15 cellular contexts compared by ENCODE assay signal in genomic region chr1:203768158-203768725, GRCh38. TPM values are rescaled to one million over a fixed set of nuclear protein-coding genes. Genes with fewer than 3 reads are reported as not detected.
DNase-seq lines count a peak whose midpoint lies in the region; ATAC-seq and TF ChIP-seq lines count a peak whose summit lies in the region.
"Had no signal": no experiment of that assay in that cellular context is flagged by ENCODE, and none has a peak within 500 bp of the region (broad histone marks: within the 10 kb centered on the region; RNA-seq: fewer than 3 reads in every experiment).

No MANE protein-coding gene starts in this region.

- H3K4me2 ChIP-seq in MM.1S (ENCODE audit: low read depth, low read length) (peak overlapping the region; percentile 14; the same call in 1 of the 2 replicates), mammary epithelial cell (ENCODE audit: insufficient read depth, low read depth, low read length) (no peak overlapping the region)

- H2AFZ ChIP-seq in MM.1S (ENCODE audit: low read length) (no peak overlapping the region), mammary epithelial cell (ENCODE audit: low read depth, low read length) (peak overlapping the region; percentile 36)

- no peaks in the 10 kb centered on the region for H3K27me3 ChIP-seq in CD8-positive, alpha-beta T cell (ENCODE audit: insufficient read depth, low read length)
- no peaks in the 10 kb centered on the region for H3K27me3 ChIP-seq in MM.1S (replicated peaks; ENCODE audit: insufficient read depth, low read length)
- no peaks in the 10 kb centered on the region for H3K27me3 ChIP-seq in mammary epithelial cell (ENCODE audit: insufficient read depth, low read length)
- H3K27me3 ChIP-seq: right atrium auricular region, testis had no signal

- TF ChIP-seq CTCF in CD8-positive, alpha-beta T cell (IDR thresholded peaks at IDR 0.05), result no peak
- no peak for TF ChIP-seq CTCF in MM.1S (IDR thresholded peaks at IDR 0.05; ENCODE audit: low read length)
- no peak for TF ChIP-seq CTCF in mammary epithelial cell (conservative IDR thresholded peaks at IDR 0.05 in 1 of 2, IDR thresholded peaks at IDR 0.05 in 1 of 2; ENCODE audit: extremely low read depth in 1 of 2, insufficient read depth in 1 of 2, low read depth in 1 of 2, low read length in 2 of 2)
- TF ChIP-seq CTCF in natural killer cell (IDR thresholded peaks at IDR 0.05), result no peak

- intact Hi-C loops in CD8-positive, alpha-beta T cell (cut with DNase I, micrococcal nuclease), result loop anchor here (5.0 to 10.0 kb wide), 6 partner anchors 36 to 441 kb away; partner anchors contain the start of gene ATP2B4 (in 1 of the 2)
- intact Hi-C loops in mammary epithelial cell (cut with micrococcal nuclease) (loop anchor here (2.0 to 10.0 kb wide), 3 partner anchors 27 to 963 kb away; partner anchors contain the start of genes ATP2B4, KDM5B, ZBED6 and ZC3H11A), natural killer cell (cut with micrococcal nuclease) (loop anchor here (5.0 to 10.0 kb wide), 2 partner anchors 113 to 481 kb away; no protein-coding TSS in a partner anchor)

- H3K79me2 ChIP-seq in MM.1S (ENCODE audit: low read length) (peaks cover 62% of the 10 kb centered on the region), mammary epithelial cell (ENCODE audit: insufficient read depth, low read length) (no peaks in the 10 kb centered on the region)

- peaks cover 51% of the 10 kb centered on the region for H3K36me3 Mint-ChIP-seq in CD8-positive, alpha-beta T cell
- H3K36me3 Mint-ChIP-seq in natural killer cell, result no peaks in the 10 kb centered on the region

- H3K9me3 ChIP-seq in CD8-positive, alpha-beta T cell (ENCODE audit: low read length), result no peaks in the 10 kb centered on the region
- H3K9me3 ChIP-seq in MM.1S (replicated peaks; ENCODE audit: insufficient read depth, low read length) (no peaks in the 10 kb centered on the region), mammary epithelial cell (replicated peaks; ENCODE audit: insufficient read depth, low read length) (no peaks in the 10 kb centered on the region)
- H3K9me3 ChIP-seq: right atrium auricular region, testis had no signal

- in situ Hi-C loops in mammary epithelial cell (cut with MboI; ENCODE audit: low sequenced_read_pairs in 2 of 2), result no loop called here

- H3K9me2 ChIP-seq in MM.1S (replicated peaks; ENCODE audit: insufficient read depth, low read length), result no peaks in the 10 kb centered on the region

- BruUV-seq in mammary epithelial cell (replicated peaks; lab: Mats Ljungman, UMichigan), result no TSS peak

- H3F3A ChIP-seq in MM.1S (ENCODE audit: insufficient read depth, low read length), result peaks cover 29% of the 10 kb centered on the region

- no peak overlapping the region for H3K4me3 ChIP-seq in CD8-positive, alpha-beta T cell (ENCODE audit: low read depth, low read length)
- H3K4me3 ChIP-seq in MM.1S (ENCODE audit: low read length), result no peak overlapping the region
- no peak overlapping the region for H3K4me3 ChIP-seq in mammary epithelial cell (replicated peaks in 1 of 3; ENCODE audit: insufficient read depth in 1 of 3, low read depth in 2 of 3, low read length in 3 of 3)
- H3K4me3 ChIP-seq: right atrium auricular region, testis had no signal

- dilution Hi-C loops in mammary epithelial cell (cut with HindIII; ENCODE audit: low sequenced_read_pairs), result no loop called here

- CTCF ChIA-PET in CD8-positive, alpha-beta T cell (lab: Charles Lee), result no interaction called here
- CTCF ChIA-PET in mammary epithelial cell (lab: Charles Lee; ENCODE audit: low non-redundant PET), result no interaction called here

- H3K4me1 ChIP-seq in CD8-positive, alpha-beta T cell (ENCODE audit: insufficient read depth, low read length), result peaks cover 36% of the 10 kb centered on the region
- H3K4me1 ChIP-seq in MM.1S (ENCODE audit: low read length) (peaks cover 22% of the 10 kb centered on the region), mammary epithelial cell (ENCODE audit: insufficient read depth, low read length) (peaks cover 16% of the 10 kb centered on the region)
- H3K4me1 ChIP-seq: testis had no signal

- H3K36me3 ChIP-seq in CD8-positive, alpha-beta T cell (ENCODE audit: insufficient read depth, low read length), result peaks cover 8% of the 10 kb centered on the region
- H3K36me3 ChIP-seq in MM.1S (replicated peaks; ENCODE audit: insufficient read depth, low read length) (peaks cover 18% of the 10 kb centered on the region), mammary epithelial cell (ENCODE audit: insufficient read depth, low read length) (no peaks in the 10 kb centered on the region)
- H3K36me3 ChIP-seq: right atrium auricular region had no signal

- peaks cover 61% of the 10 kb centered on the region for H3K4me1 Mint-ChIP-seq in CD8-positive, alpha-beta T cell (ENCODE audit: low read depth)
- H3K4me1 Mint-ChIP-seq in natural killer cell, result peaks cover 61 to 63% of the 10 kb centered on the region in 2 donors

- no peaks in the 10 kb centered on the region for H3K9me3 Mint-ChIP-seq in CD8-positive, alpha-beta T cell
- no peaks in the 10 kb centered on the region for H3K9me3 Mint-ChIP-seq in natural killer cell

- H3K27ac Mint-ChIP-seq in CD8-positive, alpha-beta T cell, result peak overlapping the region; percentile 90
- H3K27ac Mint-ChIP-seq in natural killer cell, result peak overlapping the region; percentile 71 to 86

- H3K27ac ChIP-seq in CD8-positive, alpha-beta T cell (ENCODE audit: low read depth, low read length), result no peak overlapping the region
- H3K27ac ChIP-seq in MM.1S (ENCODE audit: low read length), result no peak overlapping the region
- no peak overlapping the region for H3K27ac ChIP-seq in mammary epithelial cell (ENCODE audit: insufficient read depth, low read depth, low read length)
- H3K27ac ChIP-seq: testis, VCaP had no signal

- POLR2A ChIA-PET in CD8-positive, alpha-beta T cell (lab: Charles Lee), result interaction anchor here (1.1 kb wide), 1 partner anchor 114 kb away, joined by 5 read pairs; no protein-coding TSS in a partner anchor

- 96% methylated on average over 11 of the region's 11 CpGs for WGBS in mammary epithelial cell (ENCODE audit: low coverage, missing lambda C conversion rate)

- H3K4me3 Mint-ChIP-seq in CD8-positive, alpha-beta T cell, result peak overlapping the region; percentile 59
- peak overlapping the region; percentile 71 for H3K4me3 Mint-ChIP-seq in natural killer cell

- H4K20me1 ChIP-seq in MM.1S (ENCODE audit: insufficient read depth, low read length), result no peaks in the 10 kb centered on the region
- H4K20me1 ChIP-seq in mammary epithelial cell (ENCODE audit: insufficient read depth, low read length), result no peaks in the 10 kb centered on the region

- no peak for ATAC-seq in CD8-positive, alpha-beta T cell
- ATAC-seq in natural killer cell (no peak), GM21515 (IDR thresholded peaks at IDR 0.05; ENCODE audit: unreplicated experiment) (no peak)

- no peaks in the 10 kb centered on the region for H3K27me3 Mint-ChIP-seq in CD8-positive, alpha-beta T cell (ENCODE audit: low read depth)
- no peaks in the 10 kb centered on the region for H3K27me3 Mint-ChIP-seq in natural killer cell (ENCODE audit: low read depth in 2 of 2)

- H3K9ac ChIP-seq in MM.1S (ENCODE audit: low read length) (no peak overlapping the region), mammary epithelial cell (ENCODE audit: insufficient read depth, low read length) (no peak overlapping the region)

- DNase-seq in CD8-positive, alpha-beta T cell, result no peak
- no peak for DNase-seq in MM.1S
- no peak for DNase-seq in mammary epithelial cell
- DNase-seq in natural killer cell, result no peak
- DNase-seq in NCI-H226, result no peak
- no peak for DNase-seq in kidney glomerular epithelial cell (lab: John Stamatoyannopoulos, UW)
- DNase-seq in H4 (ENCODE audit: low spot score), result no peak
- DNase-seq: activated effector memory CD4-positive, alpha-beta T cell treated with anti-CD3 and anti-CD28 coated beads, Interleukin-2, amount 50 U/mL, for 16 hours; NCI-H2081; testis had no signal

RNA-seq across cellular contexts. Expression of gene LAX1, which starts 3.3 kb away (rescaled TPM):
- total RNA-seq in CD8-positive, alpha-beta T cell, result 10 to 100 TPM; 13.7 to 16.1 TPM
- under 1 TPM in 1 of 2 donors, not detected in 1; 0.17 TPM for total RNA-seq in mammary epithelial cell
- 0.01 TPM for polyA plus RNA-seq in mammary epithelial cell
- polyA minus RNA-seq in mammary epithelial cell, result not detected
- 10 to 100 TPM; 33.8 to 48.2 (median 41.2) TPM for total RNA-seq in natural killer cell
- total RNA-seq in H4 (2014; rRNA removed; shearing (Covaris generic)), result not detected in 2 replicates
- total RNA-seq: cerebellum, right atrium auricular region, SK-MEL-5 had no signal

RNA-seq across cellular contexts. Expression of gene ZBED6, which starts 27.2 kb away (rescaled TPM):
- total RNA-seq in CD8-positive, alpha-beta T cell, result 10 to 100 TPM; 25.0 to 25.8 TPM
- 10 to 100 TPM; 28.8 to 32.3 TPM for total RNA-seq in mammary epithelial cell
- 7.8 TPM for polyA plus RNA-seq in mammary epithelial cell
- polyA minus RNA-seq in mammary epithelial cell, result 17.1 TPM
- 10 to 100 TPM; 36.4 to 41.3 (median 39.8) TPM for total RNA-seq in natural killer cell
- total RNA-seq in H4 (2014; rRNA removed; shearing (Covaris generic)), result 7.1 and 8.0 TPM in 2 replicates

RNA-seq across cellular contexts. Expression of gene ZC3H11A, which starts 27.2 kb away (rescaled TPM):
- 10 to 100 TPM; 72.7 to 77.2 TPM for total RNA-seq in CD8-positive, alpha-beta T cell
- total RNA-seq in mammary epithelial cell (10 to 100 TPM; 77.7 to 91.5 TPM), natural killer cell (10 to 100 TPM; 71.1 to 79.9 (median 78.2) TPM)
- polyA plus RNA-seq in mammary epithelial cell, result 51.4 TPM
- 84.6 TPM for polyA minus RNA-seq in mammary epithelial cell
- 52.5 and 69.9 TPM in 2 replicates for total RNA-seq in H4 (2014; rRNA removed; shearing (Covaris generic))

Comparison
In these comparisons a context has a peak if more than half of its experiments do, and no peak if none do; other contexts are left out.
1. RNA of gene LAX1, which starts 3.3 kb away (total RNA-seq): 33.8 to 48.2 TPM in natural killer cell and 13.7 to 16.1 TPM in CD8-positive, alpha-beta T cell; 0.17 TPM in mammary epithelial cell and not detected in H4; every median in the first group is over 10 times any median in the second.